ENCODE assay signal across 21 cellular contexts in the genomic region with DNA sequence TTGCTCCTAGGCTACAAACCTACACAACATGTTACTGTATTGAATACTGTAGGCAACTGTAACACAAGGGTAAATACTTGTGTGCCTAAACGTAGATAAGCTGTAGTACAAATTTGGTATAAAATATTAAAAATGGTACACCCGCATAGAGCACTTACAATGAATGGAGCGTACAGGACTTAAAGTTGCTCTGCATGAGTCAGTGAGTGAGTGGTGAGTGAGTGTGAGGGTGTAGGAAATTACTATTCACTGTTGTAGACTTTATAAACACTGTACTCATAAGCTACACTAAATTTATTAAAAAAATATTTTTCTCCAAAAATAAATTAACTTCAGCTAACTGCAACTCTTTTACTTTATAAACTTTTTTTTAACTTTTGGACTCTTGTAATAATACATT.
"Had no signal": no experiment of that assay in that cellular context is flagged by ENCODE, and none has a peak within 500 bp of the region (broad histone marks: within the 10 kb centered on the region; RNA-seq: fewer than 3 reads in every experiment).

No MANE protein-coding gene starts in this region.

- H3K9me3 Mint-ChIP-seq: activated T-cell treated with anti-CD3 and anti-CD28 coated beads, Interleukin-2, amount 50 U/mL, for 72 hours; T-helper 1 cell treated with Interleukin-12 subunit alpha and Interleukin-12 subunit beta and Interleukin-4 antibody, amounts not matched to agents 30 μg/mL and 1 μg/mL, for 36 hours had no signal

- H3K4me3 ChIP-seq: breast epithelium, esophagus squamous epithelium, hepatocyte, lower lobe of right lung, sigmoid colon, spleen, upper lobe of right lung had no signal

- H2AFZ ChIP-seq: hepatocyte had no signal

- H3K36me3 ChIP-seq: breast epithelium, esophagus squamous epithelium, lower lobe of right lung, neutrophil, sigmoid colon, spleen, upper lobe of right lung, WERI-Rb-1 had no signal

- H3K27ac ChIP-seq: breast epithelium, esophagus squamous epithelium, hepatocyte, lower lobe of right lung, neutrophil, sigmoid colon, spleen, upper lobe of right lung, WERI-Rb-1 had no signal

- DNase-seq: activated CD4-positive, alpha-beta T cell treated with anti-CD3 and anti-CD28 coated beads for 1 hour; activated CD4-positive, alpha-beta T cell treated with anti-CD3 and anti-CD28 coated beads, Interleukin-2, amount 50 U/mL, for 4 hours; activated effector memory CD4-positive, alpha-beta T cell treated with anti-CD3 and anti-CD28 coated beads, Interleukin-2, amount 50 U/mL, for 16 hours; activated naive CD4-positive, alpha-beta T cell treated with anti-CD3 and anti-CD28 coated beads, Interleukin-2, amount 50 U/mL, for 16 hours; activated T-cell treated with anti-CD3 and anti-CD28 coated beads, Interleukin-2, amount 50 U/mL, for 72 hours; aorta; cortex of kidney; esophagus squamous epithelium; lower lobe of right lung; natural killer cell; sigmoid colon; spleen; stimulated activated naive B cell treated with anti-CD40 and anti-IgM and Interleukin-4, amounts not matched to agents 10 μg/mL and 1 μg/mL and 100 μg/mL, for 72 hours; upper lobe of right lung; WERI-Rb-1 had no signal

- H3K27me3 ChIP-seq: breast epithelium, esophagus squamous epithelium, hepatocyte, neutrophil, sigmoid colon, spleen, upper lobe of right lung had no signal

- H3K36me3 Mint-ChIP-seq: natural killer cell; stimulated activated naive B cell treated with anti-CD40 and anti-IgM and Interleukin-4, amounts not matched to agents 10 μg/mL and 1 μg/mL and 100 μg/mL, for 72 hours had no signal

- H3K9me3 ChIP-seq: breast epithelium, esophagus squamous epithelium, lower lobe of right lung, neutrophil, sigmoid colon, spleen, upper lobe of right lung had no signal

- H3K4me1 Mint-ChIP-seq: natural killer cell had no signal

- H3K4me2 ChIP-seq: hepatocyte had no signal

- H3K4me1 ChIP-seq: breast epithelium, esophagus squamous epithelium, lower lobe of right lung, sigmoid colon, spleen, upper lobe of right lung had no signal

- H3K4me3 Mint-ChIP-seq: activated T-cell treated with anti-CD3 and anti-CD28 coated beads, Interleukin-2, amount 50 U/mL, for 72 hours; natural killer cell; stimulated activated naive B cell treated with anti-CD40 and anti-IgM and Interleukin-4, amounts not matched to agents 10 μg/mL and 1 μg/mL and 100 μg/mL, for 72 hours; T-helper 1 cell treated with Interleukin-12 subunit alpha and Interleukin-12 subunit beta and Interleukin-4 antibody, amounts not matched to agents 30 μg/mL and 1 μg/mL, for 36 hours had no signal

- H3K27ac Mint-ChIP-seq: activated T-cell treated with anti-CD3 and anti-CD28 coated beads, Interleukin-2, amount 50 U/mL, for 72 hours; natural killer cell; stimulated activated naive B cell treated with anti-CD40 and anti-IgM and Interleukin-4, amounts not matched to agents 10 μg/mL and 1 μg/mL and 100 μg/mL, for 72 hours; T-helper 1 cell treated with Interleukin-12 subunit alpha and Interleukin-12 subunit beta and Interleukin-4 antibody, amounts not matched to agents 30 μg/mL and 1 μg/mL, for 36 hours had no signal

- H3K79me2 ChIP-seq: hepatocyte had no signal

- FAIRE-seq: endometrium, islet of Langerhans had no signal

- H3K27me3 Mint-ChIP-seq: stimulated activated naive B cell treated with anti-CD40 and anti-IgM and Interleukin-4, amounts not matched to agents 10 μg/mL and 1 μg/mL and 100 μg/mL, for 72 hours had no signal

- ATAC-seq: activated T-cell treated with anti-CD3 and anti-CD28 coated beads, Interleukin-2, amount 50 U/mL, for 72 hours; lower lobe of right lung; natural killer cell; upper lobe of right lung had no signal
